8 cellular contexts compared by ENCODE assay signal in genomic region chr10:48063925-48064625, GRCh38.
DNase-seq lines count a peak whose midpoint lies in the region; ATAC-seq and TF ChIP-seq lines count a peak whose summit lies in the region.
"Not testable (repeated sequence)": the region's sequence is repeated elsewhere in the genome, so short reads cannot be mapped to it uniquely, and the experiment has no call there.

No MANE protein-coding gene starts in this region.

- not testable (repeated sequence) for H3K4me3 Mint-ChIP-seq in CD8-positive, alpha-beta T cell; activated CD4-positive, alpha-beta T cell treated with anti-CD3 and anti-CD28 coated beads for 36 hours; natural killer cell treated with Interleukin-12 subunit alpha and Interleukin-12 subunit beta and Interleukin-15 and Interleukin-18, amount 100 ng/mL, for 72 hours

- not testable (repeated sequence) for H3K36me3 ChIP-seq in CD8-positive, alpha-beta T cell (ENCODE audit: insufficient read depth, low read length)

- not testable (repeated sequence) for TF ChIP-seq CTCF in CD8-positive, alpha-beta T cell (IDR thresholded peaks at IDR 0.05)

- H3K4me3 ChIP-seq in CD8-positive, alpha-beta T cell (ENCODE audit: low read depth, low read length): not testable (repeated sequence)

- peak; percentile 92 for ATAC-seq in CD8-positive, alpha-beta T cell
- ATAC-seq in GM19043 (IDR thresholded peaks at IDR 0.05; ENCODE audit: low read depth, unreplicated experiment): peak; percentile 94
- peak; percentile 66 for ATAC-seq in GM21576 (IDR thresholded peaks at IDR 0.05; ENCODE audit: unreplicated experiment)
- ATAC-seq in HG02885 (IDR thresholded peaks at IDR 0.05; ENCODE audit: poor library complexity, unreplicated experiment): peak; percentile 96
- peak; percentile 92 for ATAC-seq in HG03432 (IDR thresholded peaks at IDR 0.05; ENCODE audit: unreplicated experiment)
- ATAC-seq in activated CD4-positive, alpha-beta T cell treated with anti-CD3 and anti-CD28 coated beads for 36 hours: peak; percentile 100
- peak; percentile 96 for ATAC-seq in Right ventricle myocardium inferior
- ATAC-seq in natural killer cell treated with Interleukin-12 subunit alpha and Interleukin-12 subunit beta and Interleukin-15 and Interleukin-18, amount 100 ng/mL, for 72 hours: peak; percentile 50 to 66

- H3K27ac ChIP-seq in CD8-positive, alpha-beta T cell (ENCODE audit: low read depth, low read length): not testable (repeated sequence)

- not testable (repeated sequence) for H3K4me1 Mint-ChIP-seq in CD8-positive, alpha-beta T cell (ENCODE audit: low read depth); activated CD4-positive, alpha-beta T cell treated with anti-CD3 and anti-CD28 coated beads for 36 hours; natural killer cell treated with Interleukin-12 subunit alpha and Interleukin-12 subunit beta and Interleukin-15 and Interleukin-18, amount 100 ng/mL, for 72 hours (ENCODE audit: low read depth in 2 of 2)

- H3K4me1 ChIP-seq in CD8-positive, alpha-beta T cell (ENCODE audit: insufficient read depth, low read length): not testable (repeated sequence)

- not testable (repeated sequence) for H3K27me3 Mint-ChIP-seq in CD8-positive, alpha-beta T cell (ENCODE audit: low read depth); activated CD4-positive, alpha-beta T cell treated with anti-CD3 and anti-CD28 coated beads for 36 hours; natural killer cell treated with Interleukin-12 subunit alpha and Interleukin-12 subunit beta and Interleukin-15 and Interleukin-18, amount 100 ng/mL, for 72 hours

- not testable (repeated sequence) for H3K36me3 Mint-ChIP-seq in CD8-positive, alpha-beta T cell; activated CD4-positive, alpha-beta T cell treated with anti-CD3 and anti-CD28 coated beads for 36 hours (ENCODE audit: low read depth); natural killer cell treated with Interleukin-12 subunit alpha and Interleukin-12 subunit beta and Interleukin-15 and Interleukin-18, amount 100 ng/mL, for 72 hours

- H3K27ac Mint-ChIP-seq in CD8-positive, alpha-beta T cell; activated CD4-positive, alpha-beta T cell treated with anti-CD3 and anti-CD28 coated beads for 36 hours; natural killer cell treated with Interleukin-12 subunit alpha and Interleukin-12 subunit beta and Interleukin-15 and Interleukin-18, amount 100 ng/mL, for 72 hours: not testable (repeated sequence)

- not testable (repeated sequence) for DNase-seq in CD8-positive, alpha-beta T cell; activated CD4-positive, alpha-beta T cell treated with anti-CD3 and anti-CD28 coated beads for 36 hours; Right ventricle myocardium inferior (ENCODE audit: missing footprints); natural killer cell treated with Interleukin-12 subunit alpha and Interleukin-12 subunit beta and Interleukin-15 and Interleukin-18, amount 100 ng/mL, for 72 hours (ENCODE audit: low spot score)

- intact Hi-C loops in CD8-positive, alpha-beta T cell (cut with DNase I, micrococcal nuclease); activated CD4-positive, alpha-beta T cell treated with anti-CD3 and anti-CD28 coated beads for 36 hours (cut with DNase I, micrococcal nuclease); Right ventricle myocardium inferior (cut with DNase I): not testable (repeated sequence)

- H3K9me3 ChIP-seq in CD8-positive, alpha-beta T cell (ENCODE audit: low read length): not testable (repeated sequence)

- POLR2A ChIA-PET in CD8-positive, alpha-beta T cell (lab: Charles Lee); activated CD4-positive, alpha-beta T cell treated with anti-CD3 and anti-CD28 coated beads for 36 hours (lab: Charles Lee): not testable (repeated sequence)

- not testable (repeated sequence) for H3K9me3 Mint-ChIP-seq in CD8-positive, alpha-beta T cell; activated CD4-positive, alpha-beta T cell treated with anti-CD3 and anti-CD28 coated beads for 36 hours (ENCODE audit: low read depth); natural killer cell treated with Interleukin-12 subunit alpha and Interleukin-12 subunit beta and Interleukin-15 and Interleukin-18, amount 100 ng/mL, for 72 hours

- not testable (repeated sequence) for H3K27me3 ChIP-seq in CD8-positive, alpha-beta T cell (ENCODE audit: insufficient read depth, low read length)

- CTCF ChIA-PET in CD8-positive, alpha-beta T cell (lab: Charles Lee); activated CD4-positive, alpha-beta T cell treated with anti-CD3 and anti-CD28 coated beads for 36 hours (lab: Charles Lee): not testable (repeated sequence)
